Comparison of ENCODE assay signal across 20 cellular contexts in the genomic region with DNA sequence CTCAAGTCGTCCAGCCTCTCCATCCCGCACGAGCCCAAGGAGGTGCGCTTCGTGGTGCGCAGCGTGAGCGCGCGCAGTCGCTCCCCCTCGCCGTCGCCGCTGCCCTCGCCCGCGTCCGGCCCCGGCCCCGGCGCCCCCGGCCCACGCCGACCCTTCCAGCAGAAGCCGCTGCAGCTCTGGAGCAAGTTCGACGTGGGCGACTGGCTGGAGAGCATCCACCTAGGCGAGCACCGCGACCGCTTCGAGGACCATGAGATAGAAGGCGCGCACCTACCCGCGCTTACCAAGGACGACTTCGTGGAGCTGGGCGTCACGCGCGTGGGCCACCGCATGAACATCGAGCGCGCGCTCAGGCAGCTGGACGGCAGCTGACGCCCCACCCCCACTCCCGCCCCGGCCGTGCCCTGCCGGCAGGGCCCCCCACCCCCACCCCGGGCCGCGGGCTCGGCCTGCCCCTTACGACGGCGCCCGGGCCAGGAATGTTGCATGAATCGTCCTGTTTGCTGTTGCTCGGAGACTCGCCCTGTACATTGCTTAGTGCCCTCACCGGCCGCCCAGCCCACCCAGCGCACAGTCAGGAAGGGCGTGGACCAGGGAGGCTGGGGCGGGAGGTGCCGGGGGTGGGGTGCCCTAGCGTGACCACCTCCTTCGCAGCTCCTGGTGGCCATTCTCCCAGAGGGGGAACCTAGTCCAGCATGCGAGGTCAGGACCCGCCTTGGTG. TPM values are rescaled to one million over a fixed set of nuclear protein-coding genes. Genes with fewer than 3 reads are reported as not detected.
A peak's percentile ranks its signal among the peaks of the same experiment; 100 is the strongest.
DNase-seq lines count a peak whose midpoint lies in the region; ATAC-seq, FAIRE-seq and TF ChIP-seq lines count a peak whose summit lies in the region.
"Had no signal": no experiment of that assay in that cellular context is flagged by ENCODE, and none has a peak within 500 bp of the region (broad histone marks: within the 10 kb centered on the region; RNA-seq: fewer than 3 reads in every experiment).

No MANE protein-coding gene starts in this region.

- no peak overlapping the region for H3K27ac Mint-ChIP-seq in nephron progenitor cell
- H3K27ac Mint-ChIP-seq: stimulated activated effector memory CD8-positive, alpha-beta T cell treated with anti-CD3 and anti-CD28 coated beads, Interleukin-12 subunit alpha, Interleukin-12 subunit beta, amount 100 ng/mL, for 72 hours had no signal

- peaks cover 6 to 25% of the 10 kb centered on the region in 2 experiments for H4K20me1 ChIP-seq in H1 (replicated peaks in 1 of 2; ENCODE audit: control insufficient read depth in 1 of 2, insufficient read depth in 2 of 2, low read length in 2 of 2)

- no peak overlapping the region for H2BK120ac ChIP-seq in H1 (replicated peaks; ENCODE audit: low read depth, low read length)

- H3K79me2 ChIP-seq in H1 (ENCODE audit: control insufficient read depth in 1 of 2, insufficient read depth in 2 of 2, low read length in 2 of 2), result no peaks in the 10 kb centered on the region

- H3K27me3 ChIP-seq in H1 (replicated peaks in 1 of 4; ENCODE audit: control insufficient read depth in 3 of 4, extremely low read depth in 1 of 4, insufficient read depth in 3 of 4, low read length in 3 of 4) (peaks cover 21 to 62% (median 45%) of the 10 kb centered on the region in 4 experiments), testis (no peaks in the 10 kb centered on the region)

- H2BK20ac ChIP-seq in H1 (ENCODE audit: low read length), result no peak overlapping the region

- H2AK5ac ChIP-seq in H1 (ENCODE audit: low read depth, low read length), result no peak overlapping the region

- no peaks in the 10 kb centered on the region for H3K79me1 ChIP-seq in H1 (ENCODE audit: low read depth, low read length)

- ATAC-seq in left colon, result peak; percentile 46
- ATAC-seq in GM21423 (IDR thresholded peaks at IDR 0.05; ENCODE audit: unreplicated experiment), result no peak

- H3K4me1 ChIP-seq in H1 (replicated peaks in 1 of 4; ENCODE audit: control insufficient read depth in 3 of 4, insufficient read depth in 4 of 4, low read length in 3 of 4), result peaks cover 0 to 5% (median 0%) of the 10 kb centered on the region in 4 experiments; a peak in 3 of 7 replicates
- H3K4me1 ChIP-seq in testis, result peaks cover 8% of the 10 kb centered on the region

- no peak overlapping the region for H2AFZ ChIP-seq in H1 (ENCODE audit: low read length)

- peaks cover 4% of the 10 kb centered on the region for H3K36me3 Mint-ChIP-seq in nephron progenitor cell (ENCODE audit: low read depth)
- H3K36me3 Mint-ChIP-seq: stimulated activated effector memory CD8-positive, alpha-beta T cell treated with anti-CD3 and anti-CD28 coated beads, Interleukin-12 subunit alpha, Interleukin-12 subunit beta, amount 100 ng/mL, for 72 hours had no signal

- no peak overlapping the region; the same call in 1 of the 2 replicates for H4K8ac ChIP-seq in H1 (ENCODE audit: extremely low read depth, insufficient read depth, low read length)

- no peak for TF ChIP-seq RAD21 in H1 (IDR thresholded peaks at IDR 0.05 in 1 of 2, conservative IDR thresholded peaks at IDR 0.05 in 1 of 2; ENCODE audit: low read depth in 2 of 2, low read length in 2 of 2)

- POLR2A ChIA-PET in H1 (lab: Charles Lee; ENCODE audit: partially characterized antibody), result no interaction called here

- no peak overlapping the region; the same call in 1 of the 2 replicates for H3K18ac ChIP-seq in H1 (ENCODE audit: extremely low read depth, low read length)

- H3K4me3 Mint-ChIP-seq in nephron progenitor cell, result no peak overlapping the region
- H3K4me3 Mint-ChIP-seq: stimulated activated effector memory CD8-positive, alpha-beta T cell treated with anti-CD3 and anti-CD28 coated beads, Interleukin-12 subunit alpha, Interleukin-12 subunit beta, amount 100 ng/mL, for 72 hours had no signal

- FAIRE-seq in H1 (lab: Jason Lieb, UNC), result no peak
- FAIRE-seq: endometrium, HTR-8/SVneo had no signal

- H4K91ac ChIP-seq in H1 (replicated peaks; ENCODE audit: insufficient read length, low read length), result no peak overlapping the region

- no peak for TF ChIP-seq EP300 in H1 (IDR thresholded peaks at IDR 0.05; ENCODE audit: borderline replicate concordance in 1 of 2, low read depth in 2 of 2, low read length in 2 of 2)

- TF ChIP-seq CTCF in H1 (IDR thresholded peaks at IDR 0.05; ENCODE audit: control extremely low read depth in 1 of 3, insufficient read depth in 1 of 3, low read depth in 1 of 3, low read length in 3 of 3), result no peak
- no peak for TF ChIP-seq CTCF in testis (IDR thresholded peaks at IDR 0.05)
- no peak for TF ChIP-seq CTCF in nephron progenitor cell (IDR thresholded peaks at IDR 0.05)

- H3K4me1 Mint-ChIP-seq in nephron progenitor cell, result peaks cover 28% of the 10 kb centered on the region

- H3K9me3 Mint-ChIP-seq in nephron progenitor cell, result no peaks in the 10 kb centered on the region
- H3K9me3 Mint-ChIP-seq: stimulated activated effector memory CD8-positive, alpha-beta T cell treated with anti-CD3 and anti-CD28 coated beads, Interleukin-12 subunit alpha, Interleukin-12 subunit beta, amount 100 ng/mL, for 72 hours had no signal

- WGBS in H1 (ENCODE audit: extremely low coverage in 1 of 2, insufficient coverage in 1 of 2, insufficient read length in 1 of 2, insufficient replicate concordance in 2 of 2, low coverage in 1 of 2, low lambda C conversion rate in 2 of 2, missing lambda C conversion rate in 1 of 2), 2 experiments, result 29% methylated on average over 24 of the region's 76 CpGs; no CpG with 5 or more reads in 1 of the 2 experiments
- WGBS in testis, 2 donors, result 25 to 55% methylated on average over 9 to 72 of the region's 76 CpGs

- H3K4me3 ChIP-seq in H1 (ENCODE audit: extremely low read depth in 1 of 4, insufficient read depth in 2 of 4, low read depth in 3 of 4, low read length in 4 of 4) (peak overlapping the region in 1 of 4 experiments; percentile 41; a peak in 1 of 8 replicates), testis (peak overlapping the region; percentile 18 to 26)

- no peak overlapping the region for H3K56ac ChIP-seq in H1 (replicated peaks; ENCODE audit: insufficient read length, low read depth, low read length)

- H3K4ac ChIP-seq in H1 (replicated peaks; ENCODE audit: insufficient read length, low read depth, low read length), result no peak overlapping the region

- H3K9me3 ChIP-seq in H1 (ENCODE audit: insufficient read depth in 2 of 2, low read depth in 1 of 2, low read length in 1 of 2) (no peaks in the 10 kb centered on the region), testis (no peaks in the 10 kb centered on the region)

- no peak overlapping the region for H3K23ac ChIP-seq in H1 (ENCODE audit: insufficient read length)

- no peak overlapping the region for H3K14ac ChIP-seq in H1 (ENCODE audit: insufficient read length)

- H3K4me2 ChIP-seq in H1 (ENCODE audit: insufficient read depth in 1 of 2, low read depth in 2 of 2, low read length in 2 of 2), result peak overlapping the region; percentile 21 to 57

- CTCF ChIA-PET in H1 (lab: Charles Lee; ENCODE audit: partially characterized antibody), result interaction anchor here (0.6 to 3.7 kb wide), 8 partner anchors 10 to 165 kb away, joined by 3 to 24 read pairs (median 3); no protein-coding TSS in a partner anchor

- intact Hi-C loops in left colon (cut with DNase I, micrococcal nuclease), result no loop called here
- intact Hi-C loops in testis (cut with DNase I; ENCODE audit: low total_unique reads), result no loop called here

- H3K23me2 ChIP-seq in H1 (ENCODE audit: low read depth, low read length), result no peaks in the 10 kb centered on the region; the same call in none of the 2 replicates

- peak; percentile 26 for DNase-seq in activated CD4-positive, CD25-positive, alpha-beta regulatory T cell treated with anti-CD3 and anti-CD28 coated beads, Interleukin-2, amount 50 U/mL, for 72 hours
- no peak for DNase-seq in activated CD4-positive, CD25-positive, alpha-beta regulatory T cell (lab: John Stamatoyannopoulos, UW)
- DNase-seq in H1 (ENCODE audit: low read depth in 1 of 2, low spot score in 2 of 2), result peak in 1 of 2 experiments; percentile 54
- peak in 1 of 2 donors; percentile 25 for DNase-seq in left colon
- peak; percentile 29 for DNase-seq in testis
- DNase-seq in D341Med (ENCODE audit: low spot score), result no peak
- DNase-seq in nephron progenitor cell, result no peak
- DNase-seq: activated CD4-positive, alpha-beta T cell treated with anti-CD3 and anti-CD28 coated beads, Interleukin-2, amount 50 U/mL, for 4 hours; activated T-cell treated with anti-CD3 and anti-CD28 coated beads, Interleukin-2, amount 50 U/mL, for 48 hours; NCI-H146; NCI-H446 treated with DMSO at 0.1 percent for 48 hours; SHP77; T1000 had no signal

- no peak overlapping the region for H2BK12ac ChIP-seq in H1 (ENCODE audit: low read depth, low read length)

- H3K27me3 Mint-ChIP-seq in nephron progenitor cell (ENCODE audit: low read depth, poor library complexity), result peaks cover 20% of the 10 kb centered on the region

- no peak overlapping the region for H3K9ac ChIP-seq in H1 (replicated peaks in 1 of 4; ENCODE audit: extremely low read depth in 1 of 4, low read depth in 3 of 4, low read length in 3 of 4)

- no peaks in the 10 kb centered on the region for H3K36me3 ChIP-seq in H1 (ENCODE audit: control insufficient read depth in 2 of 4, insufficient read depth in 4 of 4, low read length in 3 of 4)
- no peaks in the 10 kb centered on the region for H3K36me3 ChIP-seq in testis (ENCODE audit: low read depth, missing control alignments)

- H3K27ac ChIP-seq in H1 (ENCODE audit: low read depth, low read length) (no peak overlapping the region), testis (no peak overlapping the region)

- no peak overlapping the region for H4K5ac ChIP-seq in H1 (ENCODE audit: insufficient read length, low read depth, low read length)

- H2BK15ac ChIP-seq in H1 (ENCODE audit: low read length), result no peak overlapping the region

- H2BK5ac ChIP-seq in H1 (ENCODE audit: low read depth, low read length), result no peak overlapping the region

- TF ChIP-seq POLR2A in H1 (IDR thresholded peaks at IDR 0.05; ENCODE audit: control extremely low read depth in 1 of 2, low read depth in 2 of 2, low read length in 2 of 2) (no peak), testis (IDR thresholded peaks at IDR 0.05) (no peak)

RNA-seq across cellular contexts. Expression of a gene that starts 6.9 kb away (rescaled TPM):
- total RNA-seq in H1 (2021; fragmentation: NEBNext Ultra II Directional; extraction: Animal tissue kit (Norgen Biotek cat#: 25700)), result 0.56 TPM in 1 of 2 replicates, not detected in the other
- 0.05 TPM in 1 of 2 replicates, not detected in the other for polyA plus RNA-seq in H1 (2011; rRNA removed)
- not detected for polyA plus RNA-seq in H1 (2011; cell fraction: cytosol; rRNA removed)
- 0.73 TPM for polyA plus RNA-seq in H1 (2011; cell fraction: nucleus; rRNA removed)
- 0.18 TPM in 1 of 4 replicates, not detected in the others for polyA plus RNA-seq in H1 (2012, experiment 1 of 2)
- polyA plus RNA-seq in H1 (2012, experiment 2 of 2), result not detected
- polyA plus RNA-seq in H1 (2013, experiment 1 of 2), result not detected
- not detected for polyA plus RNA-seq in H1 (2013, experiment 2 of 2)
- not detected in 2 replicates for polyA minus RNA-seq in H1 (2011; rRNA and poly(A)+ RNA removed)
- polyA minus RNA-seq in H1 (2011; cell fraction: cytosol; rRNA and poly(A)+ RNA removed), result not detected
- not detected for polyA minus RNA-seq in H1 (2011; cell fraction: nucleus; rRNA and poly(A)+ RNA removed)
- 1 to 10 TPM in 1 of 2 donors, under 1 TPM in 1; 0.89 to 1.5 TPM for total RNA-seq in left colon
- 10 to 100 TPM; 49.5 to 88.7 TPM for total RNA-seq in testis
- polyA plus RNA-seq in testis (ENCODE audit: insufficient read depth, low read depth, low replicate concordance), result 181 TPM
- total RNA-seq: A172, fibroblast of villous mesenchyme, urinary bladder had no signal

RNA-seq across cellular contexts. Expression of a gene that starts 52.3 kb away (rescaled TPM):
- 16.2 and 17.1 TPM in 2 replicates for total RNA-seq in H1 (2021; fragmentation: NEBNext Ultra II Directional; extraction: Animal tissue kit (Norgen Biotek cat#: 25700))
- 26.5 and 26.9 TPM in 2 replicates for polyA plus RNA-seq in H1 (2011; rRNA removed)
- 28.4 TPM for polyA plus RNA-seq in H1 (2011; cell fraction: cytosol; rRNA removed)
- polyA plus RNA-seq in H1 (2011; cell fraction: nucleus; rRNA removed), result 56.6 TPM
- 18.8 to 19.8 TPM (median 18.8 TPM) in 4 replicates for polyA plus RNA-seq in H1 (2012, experiment 1 of 2)
- 13.3 TPM for polyA plus RNA-seq in H1 (2012, experiment 2 of 2)
- 15.5 TPM for polyA plus RNA-seq in H1 (2013, experiment 1 of 2)
- 13.3 TPM for polyA plus RNA-seq in H1 (2013, experiment 2 of 2)
- polyA minus RNA-seq in H1 (2011; rRNA and poly(A)+ RNA removed), result 24.8 and 28.0 TPM in 2 replicates
- 10.6 TPM for polyA minus RNA-seq in H1 (2011; cell fraction: cytosol; rRNA and poly(A)+ RNA removed)
- 13.2 TPM for polyA minus RNA-seq in H1 (2011; cell fraction: nucleus; rRNA and poly(A)+ RNA removed)
- 10 to 100 TPM; 20.1 to 21.3 TPM for total RNA-seq in left colon
- 10 to 100 TPM; 39.6 to 49.8 TPM for total RNA-seq in testis
- polyA plus RNA-seq in testis (ENCODE audit: insufficient read depth, low read depth, low replicate concordance), result 51.6 TPM

RNA-seq across cellular contexts. Expression of a gene that starts 58.5 kb away (rescaled TPM):
- total RNA-seq in H1 (2021; fragmentation: NEBNext Ultra II Directional; extraction: Animal tissue kit (Norgen Biotek cat#: 25700)), result 6.0 and 6.3 TPM in 2 replicates
- 1.5 and 2.8 TPM in 2 replicates for polyA plus RNA-seq in H1 (2011; rRNA removed)
- 2.0 TPM for polyA plus RNA-seq in H1 (2011; cell fraction: cytosol; rRNA removed)
- 5.4 TPM for polyA plus RNA-seq in H1 (2011; cell fraction: nucleus; rRNA removed)
- polyA plus RNA-seq in H1 (2012, experiment 1 of 2), result 2.9 to 5.2 TPM (median 4.1 TPM) in 4 replicates
- 2.5 TPM for polyA plus RNA-seq in H1 (2012, experiment 2 of 2)
- polyA plus RNA-seq in H1 (2013, experiment 1 of 2), result 1.7 TPM
- 1.7 TPM for polyA plus RNA-seq in H1 (2013, experiment 2 of 2)
- polyA minus RNA-seq in H1 (2011; rRNA and poly(A)+ RNA removed), result 1.4 and 2.2 TPM in 2 replicates
- polyA minus RNA-seq in H1 (2011; cell fraction: cytosol; rRNA and poly(A)+ RNA removed), result 2.9 TPM
- polyA minus RNA-seq in H1 (2011; cell fraction: nucleus; rRNA and poly(A)+ RNA removed), result 4.6 TPM
- total RNA-seq in left colon, result 1 to 10 TPM; 4.4 to 4.8 TPM
- 10 to 100 TPM; 11.4 to 16.0 TPM for total RNA-seq in testis
- 6.3 TPM for polyA plus RNA-seq in testis (ENCODE audit: insufficient read depth, low read depth, low replicate concordance)

Comparison
In these comparisons a context has a peak if more than half of its experiments do, and no peak if none do; other contexts are left out.
1. DNase-seq: peak in activated CD4-positive, CD25-positive, alpha-beta regulatory T cell treated with anti-CD3 and anti-CD28 coated beads, Interleukin-2, amount 50 U/mL, for 72 hours (single experiment) and testis (single experiment); none in activated CD4-positive, CD25-positive, alpha-beta regulatory T cell (0 of 4), D341Med (single experiment) and nephron progenitor cell (single experiment).
2. RNA of a gene that starts 6.9 kb away (total RNA-seq): 49.5 to 88.7 TPM in testis; 0.89 to 1.5 TPM in left colon and 0.56 TPM in H1; every median in the first group is over 10 times any median in the second.